ENCODE assay signal across 8 cellular contexts in the genomic region with DNA sequence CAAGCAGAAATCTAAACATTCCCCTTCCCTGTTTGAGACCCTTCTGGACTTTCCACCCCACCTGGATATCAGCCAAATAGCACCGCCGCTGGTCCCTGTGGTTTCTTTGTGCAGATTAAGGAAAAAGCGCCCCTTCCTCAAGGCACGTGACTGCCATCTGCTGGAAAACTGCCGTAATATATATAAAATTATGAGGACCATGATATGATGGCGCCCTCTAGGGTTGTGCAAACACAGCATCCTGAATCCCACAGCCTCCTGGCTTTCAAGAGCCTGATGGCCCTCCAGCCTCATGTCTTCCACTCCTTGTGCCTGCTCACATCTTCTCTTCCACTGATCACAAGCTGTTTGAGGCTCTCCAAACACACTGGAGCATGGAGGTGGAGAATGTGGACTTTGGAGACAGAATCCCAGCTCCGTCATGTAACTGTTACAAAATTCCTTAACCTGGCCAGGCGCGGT.
DNase-seq lines count a peak whose midpoint lies in the region; ATAC-seq and TF ChIP-seq lines count a peak whose summit lies in the region.

No MANE protein-coding gene starts in this region.

- intact Hi-C loops in spleen (cut with DNase I; ENCODE audit: low total_unique reads): no loop called here

- TF ChIP-seq CTCF in AG09309 (IDR thresholded peaks at IDR 0.05; ENCODE audit: control insufficient read depth, insufficient read depth, low read depth, low read length, missing control alignments) (peak; percentile 63), GM12873 (IDR thresholded peaks at IDR 0.05; ENCODE audit: insufficient read depth, low read depth, low read length, missing control alignments) (peak; percentile 81), foreskin fibroblast (IDR thresholded peaks at IDR 0.05; ENCODE audit: low read depth, low read length) (peak; percentile 79), spleen (IDR thresholded peaks at IDR 0.05 in 8 of 11, conservative IDR thresholded peaks at IDR 0.05 in 3 of 11) (peak in 9 of 11 experiments; percentile 29 to 65 (median 45))

- peaks cover 0 to 31% (median 23%) of the 10 kb centered on the region in 6 donors for H3K4me1 ChIP-seq in spleen

- WGBS in spleen, 5 donors: 29 to 35% (median 31%) methylated on average over 9 of the region's 9 CpGs

- DNase-seq in AG09309 (ENCODE audit: low read depth): no peak
- DNase-seq in NCI-H2196 treated with DMSO at 0.1 percent for 48 hours (lab: John Stamatoyannopoulos, UW; ENCODE audit: unreplicated experiment): peak; percentile 71
- DNase-seq in activated CD4-positive, alpha-beta T cell treated with anti-CD3 and anti-CD28 coated beads, Interleukin-2, amount 50 U/mL, for 1 hour: peak; percentile 4
- DNase-seq in foreskin fibroblast: peak in 1 of 2 donors; percentile 60
- DNase-seq in spleen: no peak
- no peak for DNase-seq in pons (ENCODE audit: low spot score)

- no peak for ATAC-seq in HG03469 (IDR thresholded peaks at IDR 0.05; ENCODE audit: unreplicated experiment)

- no peak overlapping the region for H3K4me3 ChIP-seq in AG09309 (ENCODE audit: control insufficient read depth, low read depth, low read length)
- no peak overlapping the region for H3K4me3 ChIP-seq in foreskin fibroblast (ENCODE audit: low read depth in 1 of 2, low read length in 2 of 2)
- no peak overlapping the region for H3K4me3 ChIP-seq in spleen

- H3K27me3 ChIP-seq in spleen (replicated peaks in 1 of 7): peaks cover 0 to 43% (median 5%) of the 10 kb centered on the region in 7 donors

- no peak for TF ChIP-seq POLR2A in spleen (IDR thresholded peaks at IDR 0.05)

- no peak overlapping the region for H3K27ac ChIP-seq in spleen

- no peaks in the 10 kb centered on the region for H3K9me3 ChIP-seq in spleen

- no peaks in the 10 kb centered on the region for H3K36me3 ChIP-seq in spleen

Comparison
In these comparisons a context has a peak if more than half of its experiments do, and no peak if none do; other contexts are left out.
1. DNase-seq: peak in NCI-H2196 treated with DMSO at 0.1 percent for 48 hours (single experiment) and activated CD4-positive, alpha-beta T cell treated with anti-CD3 and anti-CD28 coated beads, Interleukin-2, amount 50 U/mL, for 1 hour (single experiment); none in AG09309 (single experiment), spleen (single experiment) and pons (single experiment).
2. Peak in every context shown above with its lines, with median percentiles within 50 percentile points of each other: CTCF ChIP-seq.